ENCODE assay signal across 13 cellular contexts in genomic region chr20:40843251-40843650, GRCh38.
DNase-seq lines count a peak whose midpoint lies in the region; TF ChIP-seq lines count a peak whose summit lies in the region.
"Had no signal": no experiment of that assay in that cellular context is flagged by ENCODE, and none has a peak within 500 bp of the region (broad histone marks: within the 10 kb centered on the region; RNA-seq: fewer than 3 reads in every experiment).

No MANE protein-coding gene starts in this region.

- no peak for TF ChIP-seq CTCF in Loucy (conservative IDR thresholded peaks at IDR 0.05; ENCODE audit: low read length)
- TF ChIP-seq CTCF in fibroblast of mammary gland (conservative IDR thresholded peaks at IDR 0.05; ENCODE audit: control insufficient read depth, insufficient read depth, low read depth, low read length) = no peak

- H3K79me2 ChIP-seq in Loucy (ENCODE audit: insufficient read depth, low read length) = no peaks in the 10 kb centered on the region

- no peak overlapping the region for H3K4me2 ChIP-seq in Loucy (ENCODE audit: low read depth, low read length, poor library complexity, severe bottlenecking)

- no peaks in the 10 kb centered on the region for H3K9me2 ChIP-seq in Loucy (replicated peaks; ENCODE audit: low read depth, low read length)

- H4K20me1 ChIP-seq in Loucy (ENCODE audit: insufficient read depth, low read length, poor library complexity, severe bottlenecking) = no peaks in the 10 kb centered on the region

- in situ Hi-C loops in HAP-1 (cut with MboI; ENCODE audit: low sequenced_read_pairs) = no loop called here

- H3K36me3 ChIP-seq in Loucy (ENCODE audit: insufficient read depth, low read length) (no peaks in the 10 kb centered on the region), HAP-1 (replicated peaks) (no peaks in the 10 kb centered on the region)

- H3K9me3 ChIP-seq in Loucy (ENCODE audit: insufficient read depth, low read depth, low read length) = no peaks in the 10 kb centered on the region
- H3K9me3 ChIP-seq in HAP-1 = no peaks in the 10 kb centered on the region

- peak overlapping the region; percentile 48; the same call in 1 of the 2 replicates for H2AFZ ChIP-seq in Loucy (ENCODE audit: low read length)

- H3K4me1 ChIP-seq in Loucy (ENCODE audit: insufficient read depth, low read length, poor library complexity, severe bottlenecking) (peaks cover 25% of the 10 kb centered on the region), HAP-1 (no peaks in the 10 kb centered on the region)

- DNase-seq in NCI-H446 treated with DMSO at 0.1 percent for 48 hours (lab: John Stamatoyannopoulos, UW) (peak; percentile 88), fibroblast of mammary gland (ENCODE audit: low read depth) (peak; percentile 2), posterior vena cava (ENCODE audit: low spot score) (peak; percentile 19), SKM-1 (lab: John Stamatoyannopoulos, UW; ENCODE audit: unreplicated experiment) (no peak), HAP-1 (ENCODE audit: low spot score in 2 of 2) (no peak), DMS53 treated with DMSO at 0.1 percent for 48 hours (lab: John Stamatoyannopoulos, UW; ENCODE audit: unreplicated experiment) (no peak)
- DNase-seq: CD4-positive, CD25-positive, alpha-beta regulatory T cell; DMS79; GOT3; NCI-H1930; NCI-H774; T-cell had no signal

- no peaks in the 10 kb centered on the region for H3F3A ChIP-seq in Loucy (ENCODE audit: low read depth)

- no peak overlapping the region for H3K4me3 ChIP-seq in Loucy (ENCODE audit: low read length, poor library complexity, severe bottlenecking)
- no peak overlapping the region for H3K4me3 ChIP-seq in fibroblast of mammary gland (ENCODE audit: control insufficient read depth, low read depth, low read length)
- no peak overlapping the region for H3K4me3 ChIP-seq in HAP-1

- intact Hi-C loops in posterior vena cava (cut with DNase I) = no loop called here

- H3K27me3 ChIP-seq in Loucy (ENCODE audit: insufficient read depth, low read length, poor library complexity, severe bottlenecking) (no peaks in the 10 kb centered on the region), HAP-1 (ENCODE audit: low read depth) (no peaks in the 10 kb centered on the region)

- H3K9ac ChIP-seq in Loucy (ENCODE audit: low read depth, low read length, poor library complexity, severe bottlenecking) = no peak overlapping the region

Comparison
In these comparisons a context has a peak if more than half of its experiments do, and no peak if none do; other contexts are left out.
1. DNase-seq: peak in NCI-H446 treated with DMSO at 0.1 percent for 48 hours (single experiment), fibroblast of mammary gland (single experiment) and posterior vena cava (single experiment); none in SKM-1 (single experiment), HAP-1 (0 of 2) and DMS53 treated with DMSO at 0.1 percent for 48 hours (single experiment).